Comparison of ENCODE assay signal across 8 cellular contexts in the genomic region with DNA sequence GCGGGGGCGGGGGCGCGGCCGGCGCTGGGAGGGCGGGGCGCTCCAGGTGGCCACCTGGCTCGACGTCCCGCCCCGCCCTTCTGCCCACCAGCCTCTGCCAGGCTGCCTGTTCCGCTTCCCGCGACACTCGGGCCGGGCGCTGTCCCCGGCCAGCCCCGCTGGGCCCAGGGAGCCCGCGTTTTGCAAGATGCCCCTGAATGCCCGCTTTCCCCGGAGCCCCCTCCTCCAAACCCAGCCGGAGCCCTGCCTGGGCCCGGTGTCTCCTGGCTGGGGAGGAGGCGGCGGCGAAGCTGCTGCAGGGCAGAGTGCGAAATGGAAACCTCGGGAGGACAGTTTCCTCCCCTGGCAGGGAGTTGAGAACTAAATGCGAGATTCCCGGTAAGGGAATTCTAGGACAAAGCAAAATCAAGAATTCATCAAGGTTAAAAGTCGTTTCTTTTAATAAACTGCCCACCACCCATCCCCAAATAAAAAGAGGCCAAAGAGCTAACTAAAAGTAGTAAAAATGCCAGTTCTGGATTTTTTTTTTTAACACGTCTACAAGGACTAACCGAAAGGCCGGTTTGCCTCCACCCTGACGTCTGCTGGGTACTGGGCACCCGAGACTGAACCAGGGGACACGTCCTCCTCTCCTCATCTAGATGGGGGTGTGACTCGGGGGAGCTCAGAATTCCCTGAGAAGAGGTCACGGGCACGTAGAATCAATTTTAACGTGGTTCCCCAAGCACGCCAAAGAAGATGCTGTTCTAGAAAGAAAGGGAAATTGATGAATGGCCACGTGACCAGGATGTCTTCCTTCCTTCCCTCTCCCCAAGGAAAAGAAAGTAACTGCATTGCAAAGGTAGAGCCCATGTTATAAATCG.
DNase-seq lines count a peak whose midpoint lies in the region; ATAC-seq, FAIRE-seq and TF ChIP-seq lines count a peak whose summit lies in the region.

No MANE protein-coding gene starts in this region.

- no peaks in the 10 kb centered on the region for H3K27me3 ChIP-seq in HUES48 (ENCODE audit: control insufficient read depth, insufficient read depth, low read length)
- H3K27me3 ChIP-seq in iPS-18a (ENCODE audit: control insufficient read depth, insufficient read depth, low read length), result no peaks in the 10 kb centered on the region

- H3K9me3 Mint-ChIP-seq in activated CD4-positive, alpha-beta memory T cell treated with anti-CD3 and anti-CD28 coated beads, Interleukin-2, amount 10 ng/mL, durations not matched to agents 7 days and 5 days, result peaks cover 3% of the 10 kb centered on the region
- peaks cover 3% of the 10 kb centered on the region for H3K9me3 Mint-ChIP-seq in stimulated activated memory B cell treated with anti-CD40 and anti-IgM and Interleukin-4, amounts not matched to agents 10 μg/mL and 1 μg/mL and 100 μg/mL, for 72 hours

- H3K9ac ChIP-seq in HUES48 (ENCODE audit: low read depth, low read length) (peak overlapping the region; percentile 37; the same call in 1 of the 2 replicates), iPS-18a (ENCODE audit: low read length) (peak overlapping the region; percentile 76)

- peak overlapping the region; percentile 37 for H3K4me3 Mint-ChIP-seq in activated CD4-positive, alpha-beta memory T cell treated with anti-CD3 and anti-CD28 coated beads, Interleukin-2, amount 10 ng/mL, durations not matched to agents 7 days and 5 days
- peak overlapping the region; percentile 53 for H3K4me3 Mint-ChIP-seq in stimulated activated memory B cell treated with anti-CD40 and anti-IgM and Interleukin-4, amounts not matched to agents 10 μg/mL and 1 μg/mL and 100 μg/mL, for 72 hours

- FAIRE-seq in H54 (lab: Jason Lieb, UNC), result no peak

- H3K9me3 ChIP-seq in HUES48 (ENCODE audit: control insufficient read depth, insufficient read depth, low read length) (peaks cover 10% of the 10 kb centered on the region), iPS-18a (ENCODE audit: control insufficient read depth, low read depth, low read length) (peaks cover 6% of the 10 kb centered on the region)

- peaks cover 23% of the 10 kb centered on the region for H3K4me1 Mint-ChIP-seq in activated CD4-positive, alpha-beta memory T cell treated with anti-CD3 and anti-CD28 coated beads, Interleukin-2, amount 10 ng/mL, durations not matched to agents 7 days and 5 days
- peaks cover 39% of the 10 kb centered on the region for H3K4me1 Mint-ChIP-seq in stimulated activated memory B cell treated with anti-CD40 and anti-IgM and Interleukin-4, amounts not matched to agents 10 μg/mL and 1 μg/mL and 100 μg/mL, for 72 hours

- H3K4me3 ChIP-seq in HUES48 (ENCODE audit: low read depth, low read length) (peak overlapping the region; percentile 61), iPS-18a (ENCODE audit: low read length) (peak overlapping the region; percentile 77)

- CTCF ChIA-PET in activated CD4-positive, alpha-beta memory T cell treated with anti-CD3 and anti-CD28 coated beads, Interleukin-2, amount 10 ng/mL, durations not matched to agents 7 days and 5 days (lab: Charles Lee), result no interaction called here

- ATAC-seq in GM19452 (IDR thresholded peaks at IDR 0.05; ENCODE audit: unreplicated experiment), result peak; percentile 38
- no peak for ATAC-seq in stimulated activated memory B cell treated with anti-CD40 and anti-IgM and Interleukin-4, amounts not matched to agents 10 μg/mL and 1 μg/mL and 100 μg/mL, for 72 hours

- DNase-seq in Daoy (ENCODE audit: low read depth), result peak; percentile 21
- DNase-seq in activated CD4-positive, alpha-beta memory T cell treated with anti-CD3 and anti-CD28 coated beads, Interleukin-2, amount 10 ng/mL, durations not matched to agents 7 days and 5 days, result no peak
- DNase-seq in Kasumi-1 (lab: John Stamatoyannopoulos, UW), result no peak
- DNase-seq in H54 (ENCODE audit: insufficient read length, low spot score), result no peak

- H3K4me1 ChIP-seq in HUES48 (ENCODE audit: control insufficient read depth, insufficient read depth, low read length) (peaks cover 41% of the 10 kb centered on the region), iPS-18a (ENCODE audit: control insufficient read depth, low read depth, low read length) (peaks cover 43% of the 10 kb centered on the region)

- TF ChIP-seq POLR2A in H54 (IDR thresholded peaks at IDR 0.05; ENCODE audit: low read depth, low read length), result no peak

- H3K36me3 Mint-ChIP-seq in activated CD4-positive, alpha-beta memory T cell treated with anti-CD3 and anti-CD28 coated beads, Interleukin-2, amount 10 ng/mL, durations not matched to agents 7 days and 5 days (ENCODE audit: low read depth), result peaks cover 25% of the 10 kb centered on the region
- no peaks in the 10 kb centered on the region for H3K36me3 Mint-ChIP-seq in stimulated activated memory B cell treated with anti-CD40 and anti-IgM and Interleukin-4, amounts not matched to agents 10 μg/mL and 1 μg/mL and 100 μg/mL, for 72 hours

- H3K36me3 ChIP-seq in HUES48 (ENCODE audit: control insufficient read depth, insufficient read depth, low read length), result no peaks in the 10 kb centered on the region
- H3K36me3 ChIP-seq in iPS-18a (ENCODE audit: control insufficient read depth, low read depth, low read length), result no peaks in the 10 kb centered on the region

- H3K27me3 Mint-ChIP-seq in activated CD4-positive, alpha-beta memory T cell treated with anti-CD3 and anti-CD28 coated beads, Interleukin-2, amount 10 ng/mL, durations not matched to agents 7 days and 5 days, result peaks cover 21% of the 10 kb centered on the region
- H3K27me3 Mint-ChIP-seq in stimulated activated memory B cell treated with anti-CD40 and anti-IgM and Interleukin-4, amounts not matched to agents 10 μg/mL and 1 μg/mL and 100 μg/mL, for 72 hours, result peaks cover 38% of the 10 kb centered on the region

- H3K27ac Mint-ChIP-seq in activated CD4-positive, alpha-beta memory T cell treated with anti-CD3 and anti-CD28 coated beads, Interleukin-2, amount 10 ng/mL, durations not matched to agents 7 days and 5 days, result no peak overlapping the region
- peak overlapping the region; percentile 57 for H3K27ac Mint-ChIP-seq in stimulated activated memory B cell treated with anti-CD40 and anti-IgM and Interleukin-4, amounts not matched to agents 10 μg/mL and 1 μg/mL and 100 μg/mL, for 72 hours

- H3K27ac ChIP-seq in HUES48 (ENCODE audit: low read depth, low read length) (peak overlapping the region; percentile 56), iPS-18a (ENCODE audit: low read length) (peak overlapping the region; percentile 12)

- POLR2A ChIA-PET in activated CD4-positive, alpha-beta memory T cell treated with anti-CD3 and anti-CD28 coated beads, Interleukin-2, amount 10 ng/mL, durations not matched to agents 7 days and 5 days (lab: Charles Lee), result interaction anchor here (0.7 to 0.8 kb wide), 2 partner anchors 16 to 386 kb away, joined by 3 read pairs; no protein-coding TSS in a partner anchor
